In genomic region chr14:69259531-69260245, GRCh38 we compare ENCODE assay signal across 9 cellular contexts. TPM values are rescaled to one million over a fixed set of nuclear protein-coding genes. Genes with fewer than 3 reads are reported as not detected.
DNase-seq lines count a peak whose midpoint lies in the region; ATAC-seq and TF ChIP-seq lines count a peak whose summit lies in the region.
"Had no signal": no experiment of that assay in that cellular context is flagged by ENCODE, and none has a peak within 500 bp of the region (broad histone marks: within the 10 kb centered on the region; RNA-seq: fewer than 3 reads in every experiment).

TSS of gene GALNT16 (plus strand) at chr14:69260158. CDS start at chr14:69260291, 133 bp downstream.

- DNase-seq in Right ventricle myocardium superior (peak; percentile 65), NCI-H1436 treated with DMSO at 0.1 percent for 48 hours (lab: John Stamatoyannopoulos, UW) (no peak)

- H3K27ac ChIP-seq in BLaER1, result no peak within 1 kb of the TSS
- peak within 1 kb of the TSS; percentile 35; the same call in 1 of the 2 replicates for H3K27ac ChIP-seq in HEK293 (ENCODE audit: extremely low read depth, low read depth, low read length)
- H3K27ac ChIP-seq in parathyroid adenoma, result no peak within 1 kb of the TSS
- H3K27ac ChIP-seq: neutrophil had no signal

- peak within 1 kb of the TSS; percentile 66 for H3K4me2 ChIP-seq in BLaER1
- H3K4me2 ChIP-seq in parathyroid adenoma (ENCODE audit: low read length), result peak within 1 kb of the TSS; percentile 68

- no peaks in the 10 kb centered on the region for H3K79me2 ChIP-seq in parathyroid adenoma

- ATAC-seq in Right ventricle myocardium superior (ENCODE audit: poor library complexity) (peak; percentile 32), HG03469 (IDR thresholded peaks at IDR 0.05; ENCODE audit: unreplicated experiment) (no peak), GM19351 (IDR thresholded peaks at IDR 0.05; ENCODE audit: unreplicated experiment) (no peak)

- no peaks in the 10 kb centered on the region; the same call in 1 of the 2 replicates for H4K20me1 ChIP-seq in BLaER1

- POLR2A ChIA-PET in HEK293 (lab: Yijun Ruan, JAX), result interaction anchor here (0.6 to 1.0 kb wide), 2 partner anchors 128 to 138 kb away, joined by 3 to 4 read pairs; partner anchors contain the start of genes ERH and SLC39A9

- H3K4me3 ChIP-seq in BLaER1, result peak within 1 kb of the TSS; percentile 56
- H3K4me3 ChIP-seq in HEK293 (ENCODE audit: low read depth, low read length), result peak within 1 kb of the TSS; percentile 72
- H3K4me3 ChIP-seq in WI38 (ENCODE audit: low read depth, low read length), result peak within 1 kb of the TSS; percentile 55
- H3K4me3 ChIP-seq in parathyroid adenoma (ENCODE audit: low read depth, low read length), result no peak within 1 kb of the TSS

- H2AFZ ChIP-seq in parathyroid adenoma, result peak within 1 kb of the TSS; percentile 81

- CTCF ChIA-PET in HEK293 (lab: Yijun Ruan, JAX), result interaction anchor here (0.6 to 3.3 kb wide), 10 partner anchors 22 to 1506 kb away, joined by 3 to 8 read pairs (median 3); partner anchors contain the start of genes ERH and SLC39A9

- H3K9me3 ChIP-seq in BLaER1 (peaks cover 10% of the 10 kb centered on the region), HEK293 (ENCODE audit: control insufficient read depth, insufficient read depth, low read depth, low read length) (no peaks in the 10 kb centered on the region), parathyroid adenoma (ENCODE audit: control insufficient read depth, low read length) (no peaks in the 10 kb centered on the region)
- H3K9me3 ChIP-seq: neutrophil had no signal

- H3K36me3 ChIP-seq in BLaER1 (no peaks in the 10 kb centered on the region), HEK293 (ENCODE audit: control insufficient read depth in 2 of 2, insufficient read depth in 1 of 2, low read length in 2 of 2) (no peaks in the 10 kb centered on the region), parathyroid adenoma (ENCODE audit: control insufficient read depth, insufficient read depth, low read length) (no peaks in the 10 kb centered on the region)
- H3K36me3 ChIP-seq: neutrophil had no signal

- intact Hi-C loops in Right ventricle myocardium superior (cut with DNase I), result no loop called here

- TF ChIP-seq CTCF in HEK293 (tag by site-specific recombination; IDR thresholded peaks at IDR 0.05) (peak; percentile 68), WI38 (IDR thresholded peaks at IDR 0.05; ENCODE audit: low read depth, low read length) (0 out of 2 replicates have a peak, but pooled peaks have one; percentile 2), parathyroid adenoma (IDR thresholded peaks at IDR 0.05) (no peak)

- H3K27me3 ChIP-seq in BLaER1 (peaks cover 62% of the 10 kb centered on the region), parathyroid adenoma (ENCODE audit: control insufficient read depth, insufficient read depth, low read length) (no peaks in the 10 kb centered on the region)

- H3K4me1 ChIP-seq in BLaER1 (peaks cover 5% of the 10 kb centered on the region; the same call in 1 of the 2 replicates), HEK293 (ENCODE audit: control insufficient read depth, insufficient read depth, low read length) (peaks cover 5% of the 10 kb centered on the region; the same call in 1 of the 2 replicates), parathyroid adenoma (peaks cover 6% of the 10 kb centered on the region)

- no peak within 1 kb of the TSS for H3K9ac ChIP-seq in BLaER1
- H3K9ac ChIP-seq in parathyroid adenoma, result no peak within 1 kb of the TSS

TF ChIP-seq in HEK293, 187 proteins besides CTCF, POLR2A, EP300 and RAD21 (continues in another document):
- TF ChIP-seq EGR2 (tag by site-specific recombination; IDR thresholded peaks at IDR 0.05; ENCODE audit: low read depth) (peak; percentile 57), ZNF274 (IDR thresholded peaks at IDR 0.05; ENCODE audit: low read length) (no peak), ZNF274 (tag by site-specific recombination; IDR thresholded peaks at IDR 0.05; ENCODE audit: borderline replicate concordance) (no peak), ZBTB8A (tag by site-specific recombination; IDR thresholded peaks at IDR 0.05) (peak; percentile 83), ZFHX2 (tag by site-specific recombination; conservative IDR thresholded peaks at IDR 0.05) (peak; percentile 82), KLF1 (tag by site-specific recombination; IDR thresholded peaks at IDR 0.05) (peak; percentile 44), ZNF175 (tag by site-specific recombination; IDR thresholded peaks at IDR 0.05) (no peak), OSR2 (tag by site-specific recombination; IDR thresholded peaks at IDR 0.05) (no peak), ZNF692 (tag by site-specific recombination; IDR thresholded peaks at IDR 0.05) (peak; percentile 15; the same call in 1 of the 2 replicates), ZSCAN30 (tag by site-specific recombination; IDR thresholded peaks at IDR 0.05) (0 out of 2 replicates have a peak, but pooled peaks have one; percentile 9), ZNF639 (tag by site-specific recombination; IDR thresholded peaks at IDR 0.05) (no peak), PRDM10 (tag by site-specific recombination; IDR thresholded peaks at IDR 0.05) (peak; percentile 51; the same call in 1 of the 2 replicates), ZEB2 (tag by site-specific recombination; IDR thresholded peaks at IDR 0.05) (peak; percentile 11; the same call in 1 of the 2 replicates), ZNF600 (tag by site-specific recombination; IDR thresholded peaks at IDR 0.05) (0 out of 2 replicates have a peak, but pooled peaks have one; percentile 28), ZNF398 (tag by site-specific recombination; IDR thresholded peaks at IDR 0.05) (0 out of 2 replicates have a peak, but pooled peaks have one; percentile 26), ZNF501 (tag by site-specific recombination; IDR thresholded peaks at IDR 0.05) (no peak), ZNF37A (tag by site-specific recombination; IDR thresholded peaks at IDR 0.05) (no peak)

RNA-seq across cellular contexts. Expression of gene GALNT16, which starts in this region (rescaled TPM):
- total RNA-seq in Right ventricle myocardium superior, result 101 TPM
